Comparison of ENCODE assay signal across 9 cellular contexts in genomic region chr2:136424112-136424511, GRCh38.
A peak's percentile ranks its signal among the peaks of the same experiment; 100 is the strongest.
DNase-seq lines count a peak whose midpoint lies in the region; ATAC-seq and TF ChIP-seq lines count a peak whose summit lies in the region.
"Had no signal": no experiment of that assay in that cellular context is flagged by ENCODE, and none has a peak within 500 bp of the region (broad histone marks: within the 10 kb centered on the region; RNA-seq: fewer than 3 reads in every experiment).

No MANE protein-coding gene starts in this region.

- H3K4me3 Mint-ChIP-seq in activated CD4-positive, alpha-beta T cell treated with anti-CD3 and anti-CD28 coated beads for 36 hours, result peak overlapping the region; percentile 70
- peak overlapping the region; percentile 88 to 95 for H3K4me3 Mint-ChIP-seq in effector memory CD8-positive, alpha-beta T cell

- no peaks in the 10 kb centered on the region for H3K9me3 ChIP-seq in spleen
- H3K9me3 ChIP-seq in A673 (ENCODE audit: low read depth, low read length, poor library complexity, severe bottlenecking), result no peaks in the 10 kb centered on the region
- H3K9me3 ChIP-seq: Peyer's patch had no signal

- no TSS peak for BruUV-seq in A673 (replicated peaks; lab: Mats Ljungman, UMichigan)

- peaks cover 0 to 34% (median 0%) of the 10 kb centered on the region in 7 donors for H3K27me3 ChIP-seq in spleen (replicated peaks in 1 of 7)
- H3K27me3 ChIP-seq in A673 (replicated peaks; ENCODE audit: insufficient read depth, low read depth, low read length, poor library complexity), result peaks cover 55% of the 10 kb centered on the region
- H3K27me3 ChIP-seq: Peyer's patch had no signal

- peaks cover 41% of the 10 kb centered on the region for H3K27me3 Mint-ChIP-seq in activated CD4-positive, alpha-beta T cell treated with anti-CD3 and anti-CD28 coated beads for 36 hours
- peaks cover 42 to 75% of the 10 kb centered on the region in 2 donors for H3K27me3 Mint-ChIP-seq in effector memory CD8-positive, alpha-beta T cell

- intact Hi-C loops in activated CD4-positive, alpha-beta T cell treated with anti-CD3 and anti-CD28 coated beads for 36 hours (cut with DNase I, micrococcal nuclease), result loop anchor here in 1 of 2 experiments (10.0 kb wide), 2 partner anchors 231 to 311 kb away; no protein-coding TSS in a partner anchor
- intact Hi-C loops in spleen (cut with DNase I; ENCODE audit: low total_unique reads) (loop anchor here (5.0 kb wide), 1 partner anchor 1413 kb away; no protein-coding TSS in a partner anchor), A673 (cut with micrococcal nuclease; ENCODE audit: unreplicated experiment) (loop anchor here (5.0 to 10.0 kb wide), 2 partner anchors 241 to 318 kb away; no protein-coding TSS in a partner anchor)

- H3K36me3 ChIP-seq in spleen, result no peaks in the 10 kb centered on the region
- no peaks in the 10 kb centered on the region for H3K36me3 ChIP-seq in A673 (ENCODE audit: insufficient read depth, low read length, poor library complexity, severe bottlenecking)
- H3K36me3 ChIP-seq: Peyer's patch had no signal

- CTCF ChIA-PET in activated CD4-positive, alpha-beta T cell treated with anti-CD3 and anti-CD28 coated beads for 36 hours (lab: Charles Lee), result interaction anchor here (0.7 to 3.0 kb wide), 14 partner anchors 9 to 1414 kb away, joined by 3 to 16 read pairs (median 4); no protein-coding TSS in a partner anchor
- CTCF ChIA-PET in A673 (lab: Charles Lee), result no interaction called here

- H3K4me3 ChIP-seq in spleen, result peak overlapping the region in 5 of 8 donors; percentile 44 to 69 (median 45)
- no peak overlapping the region for H3K4me3 ChIP-seq in A673 (ENCODE audit: low read depth, low read length, poor library complexity, severe bottlenecking)

- no peak for TF ChIP-seq POLR2A in spleen (IDR thresholded peaks at IDR 0.05)

- H3K4me1 Mint-ChIP-seq in activated CD4-positive, alpha-beta T cell treated with anti-CD3 and anti-CD28 coated beads for 36 hours, result peaks cover 18% of the 10 kb centered on the region
- H3K4me1 Mint-ChIP-seq in effector memory CD8-positive, alpha-beta T cell (ENCODE audit: low read depth in 2 of 2), result peaks cover 13 to 14% of the 10 kb centered on the region in 2 donors

- no peak for ATAC-seq in activated CD4-positive, alpha-beta T cell treated with anti-CD3 and anti-CD28 coated beads for 36 hours
- ATAC-seq in effector memory CD8-positive, alpha-beta T cell (replicated peaks), result peak; percentile 71
- ATAC-seq in HG02981 (IDR thresholded peaks at IDR 0.05; ENCODE audit: unreplicated experiment), result no peak

- peak; percentile 26 for DNase-seq in activated CD4-positive, alpha-beta T cell treated with anti-CD3 and anti-CD28 coated beads for 36 hours
- no peak for DNase-seq in activated CD4-positive, alpha-beta T cell treated with anti-CD3 and anti-CD28 coated beads, Interleukin-2, amount 50 U/mL, for 4 hours
- DNase-seq in T-helper 9 cell, result peak; percentile 10
- peak in 2 of 3 experiments; percentile 12 to 17 for DNase-seq in effector memory CD8-positive, alpha-beta T cell
- no peak for DNase-seq in spleen
- no peak for DNase-seq in SK-N-DZ (ENCODE audit: low spot score)
- DNase-seq in A673 (ENCODE audit: low spot score), result no peak

- no peak overlapping the region for H3K27ac Mint-ChIP-seq in activated CD4-positive, alpha-beta T cell treated with anti-CD3 and anti-CD28 coated beads for 36 hours
- peak overlapping the region; percentile 71 to 73 for H3K27ac Mint-ChIP-seq in effector memory CD8-positive, alpha-beta T cell

- H3K9me3 Mint-ChIP-seq in activated CD4-positive, alpha-beta T cell treated with anti-CD3 and anti-CD28 coated beads for 36 hours (ENCODE audit: low read depth), result no peaks in the 10 kb centered on the region
- H3K9me3 Mint-ChIP-seq in effector memory CD8-positive, alpha-beta T cell, result no peaks in the 10 kb centered on the region

- H3K36me3 Mint-ChIP-seq in activated CD4-positive, alpha-beta T cell treated with anti-CD3 and anti-CD28 coated beads for 36 hours (ENCODE audit: low read depth), result no peaks in the 10 kb centered on the region
- H3K36me3 Mint-ChIP-seq in effector memory CD8-positive, alpha-beta T cell (ENCODE audit: insufficient read depth), result peaks cover 5% of the 10 kb centered on the region

- H3K27ac ChIP-seq in spleen (no peak overlapping the region), A673 (ENCODE audit: low read depth, low read length, poor library complexity, severe bottlenecking) (no peak overlapping the region)
- H3K27ac ChIP-seq: Peyer's patch had no signal

- WGBS in spleen, 5 donors, result 40 to 47% (median 42%) methylated on average over 7 of the region's 7 CpGs

- POLR2A ChIA-PET in activated CD4-positive, alpha-beta T cell treated with anti-CD3 and anti-CD28 coated beads for 36 hours (lab: Charles Lee), result no interaction called here
- POLR2A ChIA-PET in A673 (lab: Charles Lee; ENCODE audit: low non-redundant PET), result no interaction called here

- TF ChIP-seq CTCF in spleen (IDR thresholded peaks at IDR 0.05 in 8 of 11, conservative IDR thresholded peaks at IDR 0.05 in 3 of 11) (no peak), A673 (conservative IDR thresholded peaks at IDR 0.05; ENCODE audit: low read depth, low read length) (no peak)

- H3K4me1 ChIP-seq in spleen (peaks cover 0 to 17% (median 13%) of the 10 kb centered on the region in 6 donors), A673 (ENCODE audit: insufficient read depth, low read length, poor library complexity, severe bottlenecking) (no peaks in the 10 kb centered on the region)

Comparison
In these comparisons a context has a peak if more than half of its experiments do, and no peak if none do; other contexts are left out.
1. DNase-seq: peak in activated CD4-positive, alpha-beta T cell treated with anti-CD3 and anti-CD28 coated beads for 36 hours (single experiment), T-helper 9 cell (single experiment) and effector memory CD8-positive, alpha-beta T cell (2 of 3); none in activated CD4-positive, alpha-beta T cell treated with anti-CD3 and anti-CD28 coated beads, Interleukin-2, amount 50 U/mL, for 4 hours (0 of 2), spleen (single experiment), SK-N-DZ (single experiment) and A673 (single experiment).